8 cellular contexts compared by ENCODE assay signal in the genomic region with DNA sequence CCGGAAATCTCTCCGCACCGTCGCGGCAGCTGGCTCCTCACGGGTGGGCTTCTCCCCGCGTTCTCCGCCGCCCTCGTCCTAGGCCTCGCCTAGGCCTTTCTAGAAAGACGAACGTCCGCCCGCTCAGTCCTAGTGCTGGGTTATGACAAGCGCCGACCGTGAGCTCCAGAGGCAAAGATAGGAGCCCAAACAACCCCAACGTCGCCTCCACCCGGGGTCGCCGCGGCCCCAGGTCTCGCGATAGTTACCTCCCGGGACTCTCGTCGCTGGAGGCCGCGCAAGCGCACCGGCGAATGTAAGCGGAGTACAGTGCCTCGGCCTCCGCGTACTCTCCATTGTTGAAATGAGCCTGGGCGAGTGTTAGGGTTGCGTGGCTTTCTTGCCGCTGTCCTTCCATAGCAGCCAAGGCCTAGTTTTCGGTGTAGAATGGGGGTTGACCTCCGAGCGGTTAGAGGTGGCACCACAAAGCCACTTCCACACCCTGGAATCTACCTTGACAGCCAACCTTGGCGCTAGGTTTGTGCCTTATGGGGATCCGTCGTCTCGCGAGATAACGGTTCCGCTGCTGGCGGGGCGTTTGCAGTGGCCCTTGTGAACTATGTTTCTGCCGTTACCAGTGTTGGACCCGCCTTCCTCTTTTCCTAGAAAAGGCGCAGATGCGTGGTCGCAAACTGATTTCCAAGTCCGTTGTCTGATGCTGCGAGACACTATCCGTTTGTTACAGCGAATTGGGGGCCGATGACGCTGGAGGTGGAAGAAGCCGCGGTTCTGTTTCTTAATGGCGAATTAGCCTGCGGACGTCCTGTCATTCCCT. TPM values are rescaled to one million over a fixed set of nuclear protein-coding genes. Genes with fewer than 3 reads are reported as not detected.
DNase-seq lines count a peak whose midpoint lies in the region; ATAC-seq, FAIRE-seq and TF ChIP-seq lines count a peak whose summit lies in the region.

TSS of gene TTC32 (minus strand) at position 526 of the 814 bp plus-strand sequence. CDS start at position 397, 129 bp downstream.

- WGBS in pancreas, 2 donors, result 0 to 1% methylated on average over 69 to 70 of the region's 70 CpGs
- WGBS in thyroid gland, 2 donors, result 1% methylated on average over 38 to 41 of the region's 70 CpGs

- H3K27ac ChIP-seq in SU-DHL-6 (ENCODE audit: low read depth, low read length) (peak within 1 kb of the TSS; percentile 79), pancreas (peak within 1 kb of the TSS; percentile 77 to 95 (median 86)), thyroid gland (peak within 1 kb of the TSS; percentile 94 to 97 (median 97))

- peaks cover 14% of the 10 kb centered on the region for H3K36me3 Mint-ChIP-seq in activated naive CD8-positive, alpha-beta T cell treated with anti-CD3 and anti-CD28 coated beads, Interleukin-2, amount 10 ng/mL, durations not matched to agents 7 days and 5 days

- H3K36me3 ChIP-seq in SU-DHL-6 (ENCODE audit: low read length) (no peaks in the 10 kb centered on the region; the same call in 1 of the 2 replicates), pancreas (no peaks in the 10 kb centered on the region), thyroid gland (no peaks in the 10 kb centered on the region)

- no peaks in the 10 kb centered on the region for H3K9me3 Mint-ChIP-seq in activated naive CD8-positive, alpha-beta T cell treated with anti-CD3 and anti-CD28 coated beads, Interleukin-2, amount 10 ng/mL, durations not matched to agents 7 days and 5 days

- DNase-seq in NCI-H1417 (lab: John Stamatoyannopoulos, UW) (peak; percentile 98 to 100 (median 99)), Right ventricle myocardium superior (peak; percentile 96), pancreas (peak; percentile 89 to 97 (median 92)), thyroid gland (peak; percentile 90 to 93)
- peak; percentile 95 for DNase-seq in activated naive CD8-positive, alpha-beta T cell treated with anti-CD3 and anti-CD28 coated beads, Interleukin-2, amount 10 ng/mL, durations not matched to agents 7 days and 5 days

- H4K20me1 ChIP-seq in SU-DHL-6 (ENCODE audit: low read depth, low read length), result no peaks in the 10 kb centered on the region

- peaks cover 28% of the 10 kb centered on the region for H3K4me1 Mint-ChIP-seq in activated naive CD8-positive, alpha-beta T cell treated with anti-CD3 and anti-CD28 coated beads, Interleukin-2, amount 10 ng/mL, durations not matched to agents 7 days and 5 days

- peaks cover 38% of the 10 kb centered on the region for H3K79me2 ChIP-seq in SU-DHL-6 (ENCODE audit: insufficient read depth, low read length)

- H3K4me1 ChIP-seq in pancreas (peaks cover 18 to 31% (median 23%) of the 10 kb centered on the region in 3 donors), thyroid gland (peaks cover 23 to 28% of the 10 kb centered on the region in 2 donors)

- no peak for TF ChIP-seq CTCF in GM12875 (IDR thresholded peaks at IDR 0.05; ENCODE audit: borderline replicate concordance, insufficient read depth, low read depth, low read length)
- TF ChIP-seq CTCF in SU-DHL-6 (IDR thresholded peaks at IDR 0.05; ENCODE audit: insufficient read depth, low read length, poor library complexity, severe bottlenecking), result no peak
- TF ChIP-seq CTCF in pancreas (IDR thresholded peaks at IDR 0.05), result no peak
- TF ChIP-seq CTCF in thyroid gland (IDR thresholded peaks at IDR 0.05), result peak in 1 of 6 experiments; percentile 31

- H2AFZ ChIP-seq in SU-DHL-6 (ENCODE audit: low read depth, low read length, severe bottlenecking), result peak within 1 kb of the TSS; percentile 87

- H3K27me3 ChIP-seq in SU-DHL-6 (ENCODE audit: low read length), result no peaks in the 10 kb centered on the region
- peaks cover 0 to 3% (median 0%) of the 10 kb centered on the region in 4 donors for H3K27me3 ChIP-seq in pancreas
- H3K27me3 ChIP-seq in thyroid gland, result no peaks in the 10 kb centered on the region

- H3K4me3 Mint-ChIP-seq in activated naive CD8-positive, alpha-beta T cell treated with anti-CD3 and anti-CD28 coated beads, Interleukin-2, amount 10 ng/mL, durations not matched to agents 7 days and 5 days, result peak within 1 kb of the TSS; percentile 93

- POLR2A ChIA-PET in activated naive CD8-positive, alpha-beta T cell treated with anti-CD3 and anti-CD28 coated beads, Interleukin-2, amount 10 ng/mL, durations not matched to agents 7 days and 5 days (lab: Charles Lee), result interaction anchor here (0.7 to 2.4 kb wide), 9 partner anchors 15 to 1341 kb away, joined by 3 to 26 read pairs (median 3); partner anchors contain the start of genes LAPTM4A and RDH14

- no peaks in the 10 kb centered on the region for H3K9me2 ChIP-seq in SU-DHL-6 (replicated peaks; ENCODE audit: insufficient read depth, low read length)

- no peak for FAIRE-seq in pancreas (lab: Jason Lieb, UNC)

- no peaks in the 10 kb centered on the region for H3K9me3 ChIP-seq in SU-DHL-6 (ENCODE audit: insufficient read depth, low read length)
- no peaks in the 10 kb centered on the region for H3K9me3 ChIP-seq in pancreas
- no peaks in the 10 kb centered on the region for H3K9me3 ChIP-seq in thyroid gland

- H3K4me3 ChIP-seq in GM12875 (ENCODE audit: low read depth, low read length) (peak within 1 kb of the TSS; percentile 62), SU-DHL-6 (ENCODE audit: insufficient read depth, low read length, poor library complexity, severe bottlenecking) (peak within 1 kb of the TSS; percentile 82), pancreas (peak within 1 kb of the TSS; percentile 48 to 80 (median 76)), thyroid gland (replicated peaks in 1 of 3) (peak within 1 kb of the TSS; percentile 57 to 72 (median 70))

- peak in 1 of 2 donors; percentile 77 for TF ChIP-seq POLR2A in thyroid gland (IDR thresholded peaks at IDR 0.05)

- H3K27me3 Mint-ChIP-seq in activated naive CD8-positive, alpha-beta T cell treated with anti-CD3 and anti-CD28 coated beads, Interleukin-2, amount 10 ng/mL, durations not matched to agents 7 days and 5 days, result peaks cover 3% of the 10 kb centered on the region

- H3K4me2 ChIP-seq in SU-DHL-6 (ENCODE audit: low read depth, low read length, poor library complexity, severe bottlenecking), result peak within 1 kb of the TSS; percentile 63

- intact Hi-C loops in Right ventricle myocardium superior (cut with DNase I), result no loop called here
- intact Hi-C loops in pancreas (cut with DNase I), result no loop called here
- intact Hi-C loops in thyroid gland (cut with DNase I), result no loop called here

- ATAC-seq in HG02763 (IDR thresholded peaks at IDR 0.05; ENCODE audit: unreplicated experiment) (peak; percentile 88), Right ventricle myocardium superior (ENCODE audit: poor library complexity) (peak; percentile 99), pancreas (peak; percentile 94 to 99 (median 98))
- peak; percentile 88 for ATAC-seq in activated naive CD8-positive, alpha-beta T cell treated with anti-CD3 and anti-CD28 coated beads, Interleukin-2, amount 10 ng/mL, durations not matched to agents 7 days and 5 days (ENCODE audit: low read depth)

- H3K9ac ChIP-seq in SU-DHL-6 (ENCODE audit: low read length), result peak within 1 kb of the TSS; percentile 86

- H3F3A ChIP-seq in SU-DHL-6 (ENCODE audit: insufficient read depth), result no peaks in the 10 kb centered on the region

- H3K27ac Mint-ChIP-seq in activated naive CD8-positive, alpha-beta T cell treated with anti-CD3 and anti-CD28 coated beads, Interleukin-2, amount 10 ng/mL, durations not matched to agents 7 days and 5 days, result peak within 1 kb of the TSS; percentile 96

RNA-seq across cellular contexts. Expression of gene TTC32, which starts in this region (rescaled TPM):
- 10 to 100 TPM; 41.2 to 43.5 TPM for total RNA-seq in activated naive CD8-positive, alpha-beta T cell treated with anti-CD3 and anti-CD28 coated beads, Interleukin-2, amount 10 ng/mL, durations not matched to agents 7 days and 5 days
- total RNA-seq in Right ventricle myocardium superior (3.3 TPM), pancreas (1 to 10 TPM; 3.2 to 6.6 (median 4.2) TPM), thyroid gland (10 to 100 TPM; 12.4 to 28.8 (median 13.7) TPM)
- polyA plus RNA-seq in pancreas, result 10 to 100 TPM; 10.5 to 24.3 TPM

Comparison
In these comparisons a context has a peak if more than half of its experiments do, and no peak if none do; other contexts are left out.
1. Peak in every context shown above with its lines: DNase-seq, ATAC-seq, H3K4me3 ChIP-seq and H3K27ac ChIP-seq.